In genomic region chr11:65130631-65131416, GRCh38 we compare ENCODE assay signal across 18 cellular contexts. TPM values are rescaled to one million over a fixed set of nuclear protein-coding genes. Genes with fewer than 3 reads are reported as not detected.
DNase-seq lines count a peak whose midpoint lies in the region; ATAC-seq and TF ChIP-seq lines count a peak whose summit lies in the region.
"Had no signal": no experiment of that assay in that cellular context is flagged by ENCODE, and none has a peak within 500 bp of the region (broad histone marks: within the 10 kb centered on the region; RNA-seq: fewer than 3 reads in every experiment).

No MANE protein-coding gene starts in this region.

- CTCF ChIA-PET in RWPE1 (lab: Yijun Ruan, JAX) (no interaction called here), PC-3 (lab: Charles Lee) (interaction anchor here (0.5 to 0.7 kb wide), 2 partner anchors 18 to 95 kb away, joined by 3 to 5 read pairs; no protein-coding TSS in a partner anchor)

- H3K27ac Mint-ChIP-seq in activated naive CD4-positive, alpha-beta T cell treated with anti-CD3 and anti-CD28 coated beads, Interleukin-2, amount 50 U/mL, for 24 hours = peak overlapping the region; percentile 19
- peak overlapping the region; percentile 92 for H3K27ac Mint-ChIP-seq in stimulated activated naive B cell treated with anti-CD40 and anti-IgM and Interleukin-4, amounts not matched to agents 10 μg/mL and 1 μg/mL and 100 μg/mL, for 72 hours
- H3K27ac Mint-ChIP-seq: T-helper 2 cell treated with Interferon-gamma antibody and Interleukin-4, amounts not matched to agents 5 μg/mL and 100 μg/mL, for 36 hours had no signal

- no peaks in the 10 kb centered on the region for H3K27me3 Mint-ChIP-seq in activated naive CD4-positive, alpha-beta T cell treated with anti-CD3 and anti-CD28 coated beads, Interleukin-2, amount 50 U/mL, for 24 hours
- no peaks in the 10 kb centered on the region for H3K27me3 Mint-ChIP-seq in stimulated activated naive B cell treated with anti-CD40 and anti-IgM and Interleukin-4, amounts not matched to agents 10 μg/mL and 1 μg/mL and 100 μg/mL, for 72 hours

- ATAC-seq in left colon = no peak
- ATAC-seq in stimulated activated naive B cell treated with anti-CD40 and anti-IgM and Interleukin-4, amounts not matched to agents 10 μg/mL and 1 μg/mL and 100 μg/mL, for 72 hours (replicated peaks) = peak; percentile 5 to 6
- ATAC-seq in GM18909 (IDR thresholded peaks at IDR 0.05; ENCODE audit: poor library complexity, unreplicated experiment) = no peak
- ATAC-seq in PC-3 = no peak
- ATAC-seq: heart left ventricle had no signal

- H3F3A ChIP-seq in PC-3 (ENCODE audit: low read length, unreplicated experiment) = no peaks in the 10 kb centered on the region

- H3K9me2 ChIP-seq in PC-3 (replicated peaks; ENCODE audit: low read length) = no peaks in the 10 kb centered on the region

- peak overlapping the region; percentile 32; the same call in 1 of the 2 replicates for H3K27ac ChIP-seq in RWPE1
- H3K27ac ChIP-seq in PC-3 (ENCODE audit: low read length) = no peak overlapping the region
- H3K27ac ChIP-seq: heart left ventricle had no signal

- H3K4me2 ChIP-seq in PC-3 (ENCODE audit: low read length) = no peak overlapping the region

- TF ChIP-seq CTCF in RWPE1 (conservative IDR thresholded peaks at IDR 0.05; ENCODE audit: low read depth) (no peak), PC-3 (conservative IDR thresholded peaks at IDR 0.05; ENCODE audit: low read depth, low read length) (no peak)

- no peaks in the 10 kb centered on the region for H3K9me3 Mint-ChIP-seq in activated naive CD4-positive, alpha-beta T cell treated with anti-CD3 and anti-CD28 coated beads, Interleukin-2, amount 50 U/mL, for 24 hours
- H3K9me3 Mint-ChIP-seq in stimulated activated naive B cell treated with anti-CD40 and anti-IgM and Interleukin-4, amounts not matched to agents 10 μg/mL and 1 μg/mL and 100 μg/mL, for 72 hours = no peaks in the 10 kb centered on the region
- H3K9me3 Mint-ChIP-seq: immature natural killer cell; T-helper 2 cell treated with Interferon-gamma antibody and Interleukin-4, amounts not matched to agents 5 μg/mL and 100 μg/mL, for 36 hours had no signal

- peaks cover 15% of the 10 kb centered on the region for H3K4me1 Mint-ChIP-seq in activated naive CD4-positive, alpha-beta T cell treated with anti-CD3 and anti-CD28 coated beads, Interleukin-2, amount 50 U/mL, for 24 hours
- peaks cover 49 to 85% of the 10 kb centered on the region in 2 donors for H3K4me1 Mint-ChIP-seq in stimulated activated naive B cell treated with anti-CD40 and anti-IgM and Interleukin-4, amounts not matched to agents 10 μg/mL and 1 μg/mL and 100 μg/mL, for 72 hours

- POLR2A ChIA-PET in RWPE1 (lab: Yijun Ruan, JAX; ENCODE audit: low non-redundant PET) (interaction anchor here (0.6 to 2.7 kb wide), 2 partner anchors 9 to 51 kb away, joined by 3 to 9 read pairs; partner anchors contain the start of genes CAPN1, FAU and MRPL49), PC-3 (lab: Charles Lee; ENCODE audit: unreplicated experiment) (no interaction called here)

- no peaks in the 10 kb centered on the region for H3K9me3 ChIP-seq in PC-3 (ENCODE audit: low read length)
- H3K9me3 ChIP-seq: heart left ventricle, MG63 had no signal

- H3K4me3 ChIP-seq in PC-3 (ENCODE audit: low read length) = no peak overlapping the region
- H3K4me3 ChIP-seq: heart left ventricle, MG63 had no signal

- no peak overlapping the region for H2AFZ ChIP-seq in PC-3 (ENCODE audit: low read length)

- no peaks in the 10 kb centered on the region for H3K27me3 ChIP-seq in PC-3 (ENCODE audit: low read length)
- H3K27me3 ChIP-seq: heart left ventricle, MG63 had no signal

- intact Hi-C loops in left colon (cut with DNase I, micrococcal nuclease) (no loop called here), PC-3 (cut with micrococcal nuclease) (no loop called here)

- peaks cover 35% of the 10 kb centered on the region for H3K79me2 ChIP-seq in PC-3 (ENCODE audit: low read length)

- DNase-seq in activated naive CD4-positive, alpha-beta T cell (lab: John Stamatoyannopoulos, UW) = no peak
- no peak for DNase-seq in RWPE1 (ENCODE audit: low spot score)
- DNase-seq in left colon = peak; percentile 5 to 21
- peak; percentile 53 for DNase-seq in stimulated activated naive B cell treated with anti-CD40 and anti-IgM and Interleukin-4, amounts not matched to agents 10 μg/mL and 1 μg/mL and 100 μg/mL, for 72 hours
- no peak for DNase-seq in PC-3
- no peak for DNase-seq in NOMO-1 (lab: John Stamatoyannopoulos, UW; ENCODE audit: unreplicated experiment in 2 of 2)
- DNase-seq: activated CD4-positive, alpha-beta T cell treated with anti-CD3 and anti-CD28 coated beads for 1 hour; EL; immature natural killer cell; MG63; NCI-H187; NCI-H446; NK-92 treated with Interleukin-12 subunit alpha and Interleukin-12 subunit beta, amount 100 ng/mL, for 24 hours; SHP77 treated with DMSO at 0.1 percent for 48 hours had no signal

- H3K36me3 Mint-ChIP-seq in activated naive CD4-positive, alpha-beta T cell treated with anti-CD3 and anti-CD28 coated beads, Interleukin-2, amount 50 U/mL, for 24 hours = peaks cover 5% of the 10 kb centered on the region
- H3K36me3 Mint-ChIP-seq in stimulated activated naive B cell treated with anti-CD40 and anti-IgM and Interleukin-4, amounts not matched to agents 10 μg/mL and 1 μg/mL and 100 μg/mL, for 72 hours = peaks cover 60 to 68% of the 10 kb centered on the region in 2 donors

- peaks cover 16% of the 10 kb centered on the region for H3K4me1 ChIP-seq in PC-3 (ENCODE audit: insufficient read depth, low read length)

- no peaks in the 10 kb centered on the region; the same call in 1 of the 2 replicates for H4K20me1 ChIP-seq in PC-3 (ENCODE audit: low read length)

- no peak overlapping the region for H3K4me3 Mint-ChIP-seq in activated naive CD4-positive, alpha-beta T cell treated with anti-CD3 and anti-CD28 coated beads, Interleukin-2, amount 50 U/mL, for 24 hours
- H3K4me3 Mint-ChIP-seq in stimulated activated naive B cell treated with anti-CD40 and anti-IgM and Interleukin-4, amounts not matched to agents 10 μg/mL and 1 μg/mL and 100 μg/mL, for 72 hours = peak overlapping the region; percentile 98
- H3K4me3 Mint-ChIP-seq: immature natural killer cell; T-helper 2 cell treated with Interferon-gamma antibody and Interleukin-4, amounts not matched to agents 5 μg/mL and 100 μg/mL, for 36 hours had no signal

- no TSS peak for BruUV-seq in PC-3 (replicated peaks; lab: Mats Ljungman, UMichigan)

- peaks cover 46% of the 10 kb centered on the region; the same call in 1 of the 2 replicates for H3K36me3 ChIP-seq in PC-3 (ENCODE audit: low read depth, low read length)

- H3K9ac ChIP-seq in PC-3 (ENCODE audit: low read length) = no peak overlapping the region

RNA-seq across cellular contexts. Expression of gene SYVN1, which starts 3.5 kb away (rescaled TPM):
- total RNA-seq in left colon (10 to 100 TPM; 64.5 to 70.4 TPM), PC-3 (2014; rRNA removed) (22.3 and 33.2 TPM in 2 replicates)

RNA-seq across cellular contexts. Expression of gene MRPL49, which starts 8.7 kb away (rescaled TPM):
- total RNA-seq in left colon (10 to 100 TPM; 47.0 to 54.5 TPM), PC-3 (2014; rRNA removed) (163 and 183 TPM in 2 replicates)

RNA-seq across cellular contexts. Expression of gene FAU, which starts 8.9 kb away (rescaled TPM):
- total RNA-seq in left colon = 100 to 1,000 TPM; 701 to 737 TPM
- 1,119 and 1,157 TPM in 2 replicates for total RNA-seq in PC-3 (2014; rRNA removed)

RNA-seq across cellular contexts. Expression of gene ZNHIT2, which starts 13.3 kb away (rescaled TPM):
- total RNA-seq in left colon = 1 to 10 TPM; 7.3 to 9.7 TPM
- total RNA-seq in PC-3 (2014; rRNA removed) = 48.2 and 59.0 TPM in 2 replicates

RNA-seq across cellular contexts. Expression of gene TM7SF2, which starts 19.2 kb away (rescaled TPM):
- total RNA-seq in left colon (10 to 100 TPM; 24.6 to 36.0 TPM), PC-3 (2014; rRNA removed) (38.4 and 44.2 TPM in 2 replicates)

Comparison
In these comparisons a context has a peak if more than half of its experiments do, and no peak if none do; other contexts are left out.
1. DNase-seq: peak in left colon (2 of 2) and stimulated activated naive B cell treated with anti-CD40 and anti-IgM and Interleukin-4, amounts not matched to agents 10 μg/mL and 1 μg/mL and 100 μg/mL, for 72 hours (single experiment); none in activated naive CD4-positive, alpha-beta T cell (0 of 4), RWPE1 (single experiment), PC-3 (single experiment) and NOMO-1 (0 of 2).
2. ATAC-seq: peak in stimulated activated naive B cell treated with anti-CD40 and anti-IgM and Interleukin-4, amounts not matched to agents 10 μg/mL and 1 μg/mL and 100 μg/mL, for 72 hours (2 of 2); none in left colon (single experiment), GM18909 (single experiment) and PC-3 (single experiment).